8 cellular contexts compared by ENCODE assay signal in the genomic region with DNA sequence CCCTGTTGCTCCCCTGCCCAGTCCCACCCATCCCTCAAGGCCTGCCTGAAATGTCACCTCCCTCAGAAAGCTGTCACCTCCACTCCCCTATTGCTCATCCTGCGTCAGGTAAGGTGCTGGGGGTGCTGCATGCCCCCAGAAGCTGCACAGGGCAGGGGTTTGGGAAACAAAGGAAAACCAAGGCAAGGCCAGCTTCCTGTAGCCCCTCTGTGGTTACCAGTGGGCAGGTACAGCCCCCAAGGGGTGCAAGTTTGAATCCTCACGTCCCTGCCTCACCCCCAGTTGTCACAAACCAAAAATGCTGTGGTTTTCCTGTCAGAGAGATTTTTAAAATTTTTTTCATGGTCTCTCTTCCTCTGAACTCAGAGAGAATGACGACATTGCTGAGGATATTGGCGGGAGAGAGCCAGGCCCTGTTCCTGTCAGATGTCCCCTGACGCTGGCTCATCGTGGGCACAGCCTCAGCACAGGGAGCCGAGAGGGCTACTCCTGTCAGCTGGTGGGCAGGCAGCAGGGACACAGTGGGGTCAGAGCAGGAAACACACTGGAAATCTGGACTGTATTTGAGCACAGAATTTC. TPM values are rescaled to one million over a fixed set of nuclear protein-coding genes. Genes with fewer than 3 reads are reported as not detected.
DNase-seq lines count a peak whose midpoint lies in the region; ATAC-seq lines count a peak whose summit lies in the region.

No MANE protein-coding gene starts in this region.

- ATAC-seq in T-cell (replicated peaks in 1 of 4) (peak; percentile 44 to 87 (median 70)), HG02884 (IDR thresholded peaks at IDR 0.05; ENCODE audit: unreplicated experiment) (no peak), HG03135 (IDR thresholded peaks at IDR 0.05; ENCODE audit: unreplicated experiment) (no peak)

- peak overlapping the region; percentile 15 to 69 (median 59) for H3K4me3 Mint-ChIP-seq in T-cell
- H3K4me3 Mint-ChIP-seq in dendritic cell treated with granulocyte-macrophage colony-stimulating factor and Interleukin-4, amounts not matched to agents 40 ng/mL and 50 ng/mL, for 4 days, result no peak overlapping the region

- H3K27me3 Mint-ChIP-seq in T-cell, result no peaks in the 10 kb centered on the region
- H3K27me3 Mint-ChIP-seq in dendritic cell treated with granulocyte-macrophage colony-stimulating factor and Interleukin-4, amounts not matched to agents 40 ng/mL and 50 ng/mL, for 4 days, result no peaks in the 10 kb centered on the region

- H3K9me3 Mint-ChIP-seq in T-cell, result no peaks in the 10 kb centered on the region
- H3K9me3 Mint-ChIP-seq in dendritic cell treated with granulocyte-macrophage colony-stimulating factor and Interleukin-4, amounts not matched to agents 40 ng/mL and 50 ng/mL, for 4 days, result no peaks in the 10 kb centered on the region

- CTCF ChIA-PET in T-cell (lab: Charles Lee), result interaction anchor here (0.6 to 2.6 kb wide), 9 partner anchors 9 to 521 kb away, joined by 3 to 15 read pairs (median 5); a partner anchor contains a TSS

- H3K27ac Mint-ChIP-seq in T-cell, result peak overlapping the region; percentile 91 to 97
- peak overlapping the region; percentile 54 for H3K27ac Mint-ChIP-seq in dendritic cell treated with granulocyte-macrophage colony-stimulating factor and Interleukin-4, amounts not matched to agents 40 ng/mL and 50 ng/mL, for 4 days

- POLR2A ChIA-PET in T-cell (lab: Charles Lee), result no interaction called here

- H3K4me1 Mint-ChIP-seq in T-cell, result peaks cover 64 to 81% (median 74%) of the 10 kb centered on the region in 3 donors
- peaks cover 68% of the 10 kb centered on the region for H3K4me1 Mint-ChIP-seq in dendritic cell treated with granulocyte-macrophage colony-stimulating factor and Interleukin-4, amounts not matched to agents 40 ng/mL and 50 ng/mL, for 4 days (ENCODE audit: low read depth)

- peaks cover 17% of the 10 kb centered on the region for H3K36me3 Mint-ChIP-seq in T-cell
- H3K36me3 Mint-ChIP-seq in dendritic cell treated with granulocyte-macrophage colony-stimulating factor and Interleukin-4, amounts not matched to agents 40 ng/mL and 50 ng/mL, for 4 days (ENCODE audit: low read depth), result peaks cover 100% of the 10 kb centered on the region

- DNase-seq in NOMO-1 treated with DMSO at 0.1 percent for 48 hours (lab: John Stamatoyannopoulos, UW; ENCODE audit: unreplicated experiment), result peak; percentile 30
- no peak for DNase-seq in NOMO-1 treated with dmso at 0.1 percent for 144 hours (lab: John Stamatoyannopoulos, UW; ENCODE audit: unreplicated experiment)
- peak in 27 of 34 experiments; percentile 24 to 59 (median 37) for DNase-seq in T-cell
- peak; percentile 74 for DNase-seq in stimulated activated CD8-positive, alpha-beta memory T cell treated with anti-CD3 and anti-CD28 coated beads, Interleukin-4, amount 100 ng/mL, for 48 hours
- DNase-seq in HuH-7 (ENCODE audit: low spot score), result no peak

- intact Hi-C loops in dendritic cell treated with granulocyte-macrophage colony-stimulating factor and Interleukin-4, amounts not matched to agents 40 ng/mL and 50 ng/mL, for 4 days (cut with micrococcal nuclease), result no loop called here

RNA-seq across cellular contexts. Expression of a gene that starts 27.0 kb away (rescaled TPM):
- total RNA-seq in T-cell, result 100 to 1,000 TPM; 110 to 231 (median 180) TPM

RNA-seq across cellular contexts. Expression of a gene that starts 49.0 kb away (rescaled TPM):
- total RNA-seq in T-cell, result 10 to 100 TPM; 12.7 to 26.3 (median 25.0) TPM

Comparison
In these comparisons a context has a peak if more than half of its experiments do, and no peak if none do; other contexts are left out.
1. DNase-seq: peak in NOMO-1 treated with DMSO at 0.1 percent for 48 hours (single experiment), T-cell (27 of 34) and stimulated activated CD8-positive, alpha-beta memory T cell treated with anti-CD3 and anti-CD28 coated beads, Interleukin-4, amount 100 ng/mL, for 48 hours (single experiment); none in NOMO-1 treated with dmso at 0.1 percent for 144 hours (single experiment) and HuH-7 (single experiment).
2. ATAC-seq: peak in T-cell (4 of 4); none in HG02884 (single experiment) and HG03135 (single experiment).